In genomic region chr3:49841126-49841525, GRCh38 we compare ENCODE assay signal across 6 cellular contexts. TPM values are rescaled to one million over a fixed set of nuclear protein-coding genes. Genes with fewer than 3 reads are reported as not detected.
DNase-seq lines count a peak whose midpoint lies in the region; TF ChIP-seq lines count a peak whose summit lies in the region.

No MANE protein-coding gene starts in this region.

- no peak overlapping the region for H3K4me3 Mint-ChIP-seq in HFFc6
- H3K4me3 Mint-ChIP-seq in CD4-positive, alpha-beta memory T cell: no peak overlapping the region

- DNase-seq in AG04449 (ENCODE audit: low read depth, low spot score) (no peak), HFFc6 (peak; percentile 8), brain microvascular endothelial cell (no peak), occipital lobe (lab: John Stamatoyannopoulos, UW) (no peak), posterior vena cava (ENCODE audit: low spot score) (no peak)
- no peak for DNase-seq in CD4-positive, alpha-beta memory T cell

- no peaks in the 10 kb centered on the region for H3K9me3 ChIP-seq in CD4-positive, alpha-beta memory T cell (ENCODE audit: control insufficient read depth in 1 of 2, low read length in 2 of 2)

- peak; percentile 46 for TF ChIP-seq CTCF in AG04449 (IDR thresholded peaks at IDR 0.05; ENCODE audit: insufficient read depth, low read length, missing control alignments)
- peak; percentile 58 for TF ChIP-seq CTCF in HFFc6 (IDR thresholded peaks at IDR 0.05)
- TF ChIP-seq CTCF in brain microvascular endothelial cell (IDR thresholded peaks at IDR 0.05; ENCODE audit: low read depth, low read length, missing control alignments): peak; percentile 65

- POLR2A ChIA-PET in AG04449 (lab: Yijun Ruan, JAX): interaction anchor here (0.9 kb wide), 1 partner anchor 38 kb away, joined by 4 read pairs; the partner anchor contains the start of gene INKA1
- POLR2A ChIA-PET in CD4-positive, alpha-beta memory T cell (lab: Charles Lee; ENCODE audit: partially characterized antibody): interaction anchor here (1.1 to 7.1 kb wide), 2 partner anchors 13 to 37 kb away, joined by 3 to 121 read pairs; partner anchors contain the start of gene INKA1

- H3K27ac ChIP-seq in brain microvascular endothelial cell: no peak overlapping the region
- H3K27ac ChIP-seq in CD4-positive, alpha-beta memory T cell (ENCODE audit: low read depth, low read length): no peak overlapping the region

- H3K4me3 ChIP-seq in AG04449 (ENCODE audit: low read depth, low read length) (no peak overlapping the region), brain microvascular endothelial cell (ENCODE audit: low read depth, low read length) (no peak overlapping the region)
- H3K4me3 ChIP-seq in CD4-positive, alpha-beta memory T cell (ENCODE audit: low read length in 2 of 2): no peak overlapping the region

- H3K4me1 ChIP-seq in CD4-positive, alpha-beta memory T cell (ENCODE audit: insufficient read depth, low read length): no peaks in the 10 kb centered on the region

- no peaks in the 10 kb centered on the region for H3K9me3 Mint-ChIP-seq in HFFc6
- peaks cover 0 to 2% (median 0%) of the 10 kb centered on the region in 8 donors for H3K9me3 Mint-ChIP-seq in CD4-positive, alpha-beta memory T cell

- H3K27me3 Mint-ChIP-seq in HFFc6 (ENCODE audit: insufficient read depth): no peaks in the 10 kb centered on the region; the same call in 1 of the 2 replicates
- H3K27me3 Mint-ChIP-seq in CD4-positive, alpha-beta memory T cell: no peaks in the 10 kb centered on the region

- CTCF ChIA-PET in AG04449 (lab: Yijun Ruan, JAX): interaction anchor here (1.0 to 19.5 kb wide), 12 partner anchors 9 to 348 kb away, joined by 3 to 507 read pairs (median 12); partner anchors contain the start of genes CDHR4, INKA1, IP6K1 and TRAIP
- CTCF ChIA-PET in CD4-positive, alpha-beta memory T cell (lab: Charles Lee; ENCODE audit: partially characterized antibody): interaction anchor here (1.2 to 15.0 kb wide), 6 partner anchors 9 to 301 kb away, joined by 3 to 310 read pairs (median 5); partner anchors contain the start of genes CDHR4, INKA1 and UBA7

- in situ Hi-C loops in brain microvascular endothelial cell (cut with HindIII; ENCODE audit: low pct_ligation_motif_present, low sequenced_read_pairs): no loop called here

- intact Hi-C loops in CD4-positive, alpha-beta memory T cell (cut with micrococcal nuclease): no loop called here
- intact Hi-C loops in posterior vena cava (cut with DNase I): loop anchor here in 1 of 2 donors (2.0 to 5.0 kb wide), 2 partner anchors 36 to 139 kb away; no protein-coding TSS in a partner anchor

- no peaks in the 10 kb centered on the region for H3K27me3 ChIP-seq in brain microvascular endothelial cell (replicated peaks)
- H3K27me3 ChIP-seq in CD4-positive, alpha-beta memory T cell (ENCODE audit: insufficient read depth, low read length): no peaks in the 10 kb centered on the region

- peaks cover 25% of the 10 kb centered on the region for H3K4me1 Mint-ChIP-seq in HFFc6 (ENCODE audit: low read depth)
- H3K4me1 Mint-ChIP-seq in CD4-positive, alpha-beta memory T cell: peaks cover 0 to 2% (median under 1%) of the 10 kb centered on the region in 4 donors

- no peak overlapping the region for H3K27ac Mint-ChIP-seq in HFFc6
- H3K27ac Mint-ChIP-seq in CD4-positive, alpha-beta memory T cell: peak overlapping the region in 1 of 7 donors; percentile 17

- H3K36me3 ChIP-seq in brain microvascular endothelial cell (replicated peaks): no peaks in the 10 kb centered on the region
- no peaks in the 10 kb centered on the region for H3K36me3 ChIP-seq in CD4-positive, alpha-beta memory T cell (ENCODE audit: insufficient read depth, low read length)

- H3K36me3 Mint-ChIP-seq in HFFc6 (ENCODE audit: low read depth): no peaks in the 10 kb centered on the region
- H3K36me3 Mint-ChIP-seq in CD4-positive, alpha-beta memory T cell: no peaks in the 10 kb centered on the region

RNA-seq across cellular contexts. Expression of gene TRAIP, which starts 15.2 kb away (rescaled TPM):
- 1 to 10 TPM; 3.4 to 7.5 (median 6.3) TPM for total RNA-seq in HFFc6 (2021; fragmentation: NEBNext Ultra II Directional; extraction: Animal tissue kit (Norgen Biotek cat#: 25700))
- total RNA-seq in occipital lobe (2.2 TPM), posterior vena cava (1 to 10 TPM; 1.5 to 2.2 TPM)
- 1 to 10 TPM; 4.6 to 6.7 TPM for total RNA-seq in CD4-positive, alpha-beta memory T cell
- 1 to 10 TPM; 1.0 to 1.9 TPM for polyA plus RNA-seq in CD4-positive, alpha-beta memory T cell

RNA-seq across cellular contexts. Expression of gene UBA7, which starts 27.4 kb away (rescaled TPM):
- 10 to 100 TPM; 11.9 to 32.6 (median 28.3) TPM for total RNA-seq in HFFc6 (2021; fragmentation: NEBNext Ultra II Directional; extraction: Animal tissue kit (Norgen Biotek cat#: 25700))
- total RNA-seq in occipital lobe: 3.4 TPM
- 100 to 1,000 TPM; 269 to 299 TPM for total RNA-seq in CD4-positive, alpha-beta memory T cell
- polyA plus RNA-seq in CD4-positive, alpha-beta memory T cell: 10 to 100 TPM; 39.8 to 45.7 TPM
- 10 to 100 TPM; 32.1 to 56.9 TPM for total RNA-seq in posterior vena cava

RNA-seq across cellular contexts. Expression of gene CAMKV, which starts 28.6 kb away (rescaled TPM):
- total RNA-seq in HFFc6 (2021; fragmentation: NEBNext Ultra II Directional; extraction: Animal tissue kit (Norgen Biotek cat#: 25700)): not detected
- total RNA-seq in occipital lobe (188 TPM), posterior vena cava (not detected)
- not detected for total RNA-seq in CD4-positive, alpha-beta memory T cell
- not detected for polyA plus RNA-seq in CD4-positive, alpha-beta memory T cell

RNA-seq across cellular contexts. Expression of gene INKA1, which starts 38.1 kb away (rescaled TPM):
- 1 to 10 TPM; 3.2 to 4.3 (median 3.6) TPM for total RNA-seq in HFFc6 (2021; fragmentation: NEBNext Ultra II Directional; extraction: Animal tissue kit (Norgen Biotek cat#: 25700))
- 12.3 TPM for total RNA-seq in occipital lobe
- 1 to 10 TPM in 1 of 2 experiments, under 1 TPM in 1; 0.55 to 1.2 TPM for total RNA-seq in CD4-positive, alpha-beta memory T cell
- 1 to 10 TPM in 1 of 2 donors, under 1 TPM in 1; 0.45 to 1.5 TPM for polyA plus RNA-seq in CD4-positive, alpha-beta memory T cell
- 1 to 10 TPM; 5.6 to 5.9 TPM for total RNA-seq in posterior vena cava

RNA-seq across cellular contexts. Expression of gene CDHR4, which starts 41.5 kb away (rescaled TPM):
- under 1 TPM in 2 of 6 experiments, not detected in 4; 0.17 to 0.18 TPM for total RNA-seq in HFFc6 (2021; fragmentation: NEBNext Ultra II Directional; extraction: Animal tissue kit (Norgen Biotek cat#: 25700))
- total RNA-seq in occipital lobe (not detected), posterior vena cava (under 1 TPM; 0.29 to 0.46 TPM)
- under 1 TPM in 1 of 2 experiments, not detected in 1; 0.17 TPM for total RNA-seq in CD4-positive, alpha-beta memory T cell
- polyA plus RNA-seq in CD4-positive, alpha-beta memory T cell: not detected

Comparison
In these comparisons a context has a peak if more than half of its experiments do, and no peak if none do; other contexts are left out.
1. RNA of gene UBA7, which starts 27.4 kb away (total RNA-seq): 269 to 299 TPM in CD4-positive, alpha-beta memory T cell; 32.1 to 56.9 TPM in posterior vena cava, 11.9 to 32.6 TPM in HFFc6 and 3.4 TPM in occipital lobe (single experiment); every median in the first group is over 4 times any median in the second.
2. RNA of gene CAMKV, which starts 28.6 kb away (total RNA-seq): 188 TPM in occipital lobe (single experiment); not detected in HFFc6, not detected in CD4-positive, alpha-beta memory T cell and not detected in posterior vena cava; every median in the first group is over 100 times any median in the second.
3. Peak in every context shown above with its lines, with median percentiles within 50 percentile points of each other: CTCF ChIP-seq.